ENCODE assay signal across 9 cellular contexts in genomic region chr20:12970372-12970821, GRCh38. TPM values are rescaled to one million over a fixed set of nuclear protein-coding genes. Genes with fewer than 3 reads are reported as not detected.
DNase-seq lines count a peak whose midpoint lies in the region; ATAC-seq, FAIRE-seq and TF ChIP-seq lines count a peak whose summit lies in the region.
"Had no signal": no experiment of that assay in that cellular context is flagged by ENCODE, and none has a peak within 500 bp of the region (broad histone marks: within the 10 kb centered on the region; RNA-seq: fewer than 3 reads in every experiment).

No MANE protein-coding gene starts in this region.

- intact Hi-C loops in body of pancreas (cut with DNase I) = loop anchor here (5.0 kb wide), 1 partner anchor 137 kb away; no protein-coding TSS in a partner anchor
- intact Hi-C loops in HepG2 (cut with micrococcal nuclease; ENCODE audit: unreplicated experiment) = loop anchor here (1.0 to 5.0 kb wide), 5 partner anchors 45 to 576 kb away; no protein-coding TSS in a partner anchor
- intact Hi-C loops in sigmoid colon (cut with DNase I) = loop anchor here (5.0 kb wide), 1 partner anchor 132 kb away; no protein-coding TSS in a partner anchor

- POLR2A ChIA-PET in HepG2 (lab: Yijun Ruan, JAX) = interaction anchor here (1.1 kb wide), 1 partner anchor 292 kb away, joined by 3 read pairs; no protein-coding TSS in a partner anchor

- TF ChIP-seq CTCF in body of pancreas (IDR thresholded peaks at IDR 0.05) = peak in 6 of 7 experiments; percentile 26 to 85 (median 68)
- TF ChIP-seq CTCF in HepG2 (CRISPR knock-in tag; IDR thresholded peaks at IDR 0.05) = peak; percentile 91
- peak in 2 of 4 experiments; percentile 41 to 43 for TF ChIP-seq CTCF in sigmoid colon (IDR thresholded peaks at IDR 0.05)

- H3K9ac ChIP-seq in HepG2 (ENCODE audit: insufficient read depth, low read depth, low read length) = no peak overlapping the region

- H3K4me1 ChIP-seq in body of pancreas (no peaks in the 10 kb centered on the region), HepG2 (ENCODE audit: insufficient read depth, low read length) (peaks cover 30% of the 10 kb centered on the region), sigmoid colon (no peaks in the 10 kb centered on the region)

- H2AFZ ChIP-seq in HepG2 (ENCODE audit: low read length) = no peak overlapping the region

- WGBS in body of pancreas, 2 donors = 27 to 36% methylated on average over 4 of the region's 4 CpGs
- WGBS in HepG2 (ENCODE audit: low lambda C conversion rate) = 56% methylated on average over 4 of the region's 4 CpGs
- WGBS in sigmoid colon, 2 donors = 39 to 54% methylated on average over 4 of the region's 4 CpGs

- TF ChIP-seq RAD21 in HepG2 (CRISPR knock-in tag; IDR thresholded peaks at IDR 0.05) = peak; percentile 95

- CTCF ChIA-PET in HepG2 (lab: Yijun Ruan, JAX; ENCODE audit: low intra/inter-chr PET ratio, low total read pairs) = interaction anchor here (1.4 to 6.2 kb wide), 6 partner anchors 38 to 291 kb away, joined by 4 to 164 read pairs (median 10); partner anchors contain the start of gene SPTLC3

- ATAC-seq in body of pancreas (no peak), HepG2 (peak; percentile 80), HG02840 (IDR thresholded peaks at IDR 0.05; ENCODE audit: low FRiP score, unreplicated experiment) (no peak)

- H3K79me2 ChIP-seq in HepG2 (ENCODE audit: insufficient read depth, low read length) = no peaks in the 10 kb centered on the region

- in situ Hi-C loops in HepG2 (cut with HindIII; ENCODE audit: extremely low pct_ligation_motif_present, low pct_unique_long_range_greater_than_20kb) = loop anchor here (10.0 to 25.0 kb wide), 2 partner anchors 317 to 814 kb away; partner anchors contain the start of genes ESF1 and NDUFAF5

- H3K4me2 ChIP-seq in HepG2 (ENCODE audit: low read depth, low read length) = peak overlapping the region; percentile 14; the same call in 1 of the 2 replicates

- H3K27me3 ChIP-seq in body of pancreas = no peaks in the 10 kb centered on the region
- no peaks in the 10 kb centered on the region for H3K27me3 ChIP-seq in HepG2 (ENCODE audit: control insufficient read depth in 1 of 2, insufficient read depth in 2 of 2, low read length in 2 of 2)
- no peaks in the 10 kb centered on the region for H3K27me3 ChIP-seq in sigmoid colon

- H3K4me3 ChIP-seq in body of pancreas (no peak overlapping the region), HepG2 (replicated peaks in 1 of 3; ENCODE audit: insufficient read depth in 1 of 3, low read depth in 2 of 3, low read length in 3 of 3) (no peak overlapping the region), sigmoid colon (no peak overlapping the region)

- peak; percentile 60 for DNase-seq in ELR (ENCODE audit: low read depth)
- DNase-seq in LoVo (ENCODE audit: low spot score) = peak; percentile 30
- DNase-seq in body of pancreas = peak in 2 of 4 donors; percentile 28 to 35
- DNase-seq in HepG2 (ENCODE audit: low spot score) = peak; percentile 74
- no peak for DNase-seq in KG1 (lab: John Stamatoyannopoulos, UW)
- no peak for DNase-seq in globus pallidus (ENCODE audit: low spot score)
- no peak for DNase-seq in sigmoid colon

- FAIRE-seq in HepG2 (lab: Jason Lieb, UNC) = peak; percentile 58
- FAIRE-seq: islet of Langerhans had no signal

- H3K9me3 ChIP-seq in body of pancreas (no peaks in the 10 kb centered on the region), HepG2 (ENCODE audit: low read length) (peaks cover 23% of the 10 kb centered on the region), sigmoid colon (no peaks in the 10 kb centered on the region)

- H3K27ac ChIP-seq in body of pancreas = no peak overlapping the region
- H3K27ac ChIP-seq in HepG2 (ENCODE audit: extremely low read length, insufficient read depth, low read length) = no peak overlapping the region
- no peak overlapping the region for H3K27ac ChIP-seq in sigmoid colon

- TF ChIP-seq POLR2A in body of pancreas (IDR thresholded peaks at IDR 0.05) = no peak
- no peak for TF ChIP-seq POLR2A in HepG2 (IDR thresholded peaks at IDR 0.05; ENCODE audit: insufficient read depth in 1 of 2, low read depth in 2 of 2, low read length in 2 of 2)
- TF ChIP-seq POLR2A in sigmoid colon (IDR thresholded peaks at IDR 0.05) = no peak

- H4K20me1 ChIP-seq in HepG2 (ENCODE audit: insufficient read depth, low read length) = no peaks in the 10 kb centered on the region

- no TSS peak for BruUV-seq in HepG2 (replicated peaks; lab: Mats Ljungman, UMichigan)

- no peaks in the 10 kb centered on the region for H3K36me3 ChIP-seq in body of pancreas (replicated peaks in 1 of 2; ENCODE audit: insufficient read depth in 1 of 2, low read depth in 2 of 2)
- no peaks in the 10 kb centered on the region for H3K36me3 ChIP-seq in HepG2 (replicated peaks in 1 of 2; ENCODE audit: control insufficient read depth in 1 of 2, insufficient read depth in 2 of 2, low read length in 2 of 2)
- H3K36me3 ChIP-seq in sigmoid colon = no peaks in the 10 kb centered on the region

- no peak for TF ChIP-seq EP300 in HepG2 (IDR thresholded peaks at IDR 0.05; ENCODE audit: low read depth in 2 of 2, low read length in 2 of 2)
- TF ChIP-seq EP300 in HepG2 (CRISPR knock-in tag; IDR thresholded peaks at IDR 0.05; ENCODE audit: borderline replicate concordance) = no peak
- no peak for TF ChIP-seq EP300 in sigmoid colon (IDR thresholded peaks at IDR 0.05)

TF ChIP-seq in HepG2, 621 proteins besides CTCF, POLR2A, EP300 and RAD21 (continues in another document):
- no peak for TF ChIP-seq E2F1 (CRISPR knock-in tag; IDR thresholded peaks at IDR 0.05)
- TF ChIP-seq ZNF160 (CRISPR knock-in tag; IDR thresholded peaks at IDR 0.05) = no peak
- 0 out of 2 replicates have a peak, but pooled peaks have one; percentile 65 for TF ChIP-seq TOE1 (CRISPR knock-in tag; IDR thresholded peaks at IDR 0.05)
- peak; percentile 80 for TF ChIP-seq PHF5A (CRISPR knock-in tag; IDR thresholded peaks at IDR 0.05; ENCODE audit: low read depth, unreplicated experiment)
- TF ChIP-seq ZNF234 (CRISPR knock-in tag; conservative IDR thresholded peaks at IDR 0.05) = no peak
- TF ChIP-seq ZBTB1 (CRISPR knock-in tag; IDR thresholded peaks at IDR 0.05; ENCODE audit: borderline replicate concordance) = no peak
- TF ChIP-seq ZNF883 (CRISPR knock-in tag; IDR thresholded peaks at IDR 0.05; ENCODE audit: not compliant biosample characterization) = peak; percentile 39
- 0 out of 2 replicates have a peak, but pooled peaks have one; percentile 71 for TF ChIP-seq ZFP1 (CRISPR knock-in tag; IDR thresholded peaks at IDR 0.05)
- TF ChIP-seq RFX1 (IDR thresholded peaks at IDR 0.05) = no peak
- TF ChIP-seq, protein P1, sequence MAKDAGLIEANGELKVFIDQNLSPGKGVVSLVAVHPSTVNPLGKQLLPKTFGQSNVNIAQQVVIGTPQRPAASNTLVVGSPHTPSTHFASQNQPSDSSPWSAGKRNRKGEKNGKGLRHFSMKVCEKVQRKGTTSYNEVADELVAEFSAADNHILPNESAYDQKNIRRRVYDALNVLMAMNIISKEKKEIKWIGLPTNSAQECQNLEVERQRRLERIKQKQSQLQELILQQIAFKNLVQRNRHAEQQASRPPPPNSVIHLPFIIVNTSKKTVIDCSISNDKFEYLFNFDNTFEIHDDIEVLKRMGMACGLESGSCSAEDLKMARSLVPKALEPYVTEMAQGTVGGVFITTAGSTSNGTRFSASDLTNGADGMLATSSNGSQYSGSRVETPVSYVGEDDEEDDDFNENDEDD (CRISPR knock-in tag; IDR thresholded peaks at IDR 0.05; ENCODE audit: borderline replicate concordance) = no peak
- 0 out of 2 replicates have a peak, but pooled peaks have one; percentile 13 for TF ChIP-seq SP4 (CRISPR knock-in tag; IDR thresholded peaks at IDR 0.05)
- no peak for TF ChIP-seq ONECUT2 (CRISPR knock-in tag; IDR thresholded peaks at IDR 0.05)
- TF ChIP-seq POGZ (CRISPR knock-in tag; IDR thresholded peaks at IDR 0.05) = peak; percentile 46; the same call in 1 of the 2 replicates
- TF ChIP-seq ELF3 (CRISPR knock-in tag; IDR thresholded peaks at IDR 0.05) = no peak
- TF ChIP-seq ZNF230 (CRISPR knock-in tag; IDR thresholded peaks at IDR 0.05) = peak; percentile 67; the same call in 1 of the 2 replicates

RNA-seq across cellular contexts. Expression of gene SPTLC3, which starts 38.4 kb away (rescaled TPM):
- total RNA-seq in body of pancreas = 10 to 100 TPM in 1 of 2 donors, 1 to 10 TPM in 1; 5.3 to 18.4 TPM
- total RNA-seq in HepG2 (2016; rRNA removed; fragmentation: Illumina TruSeq; extraction: Trizol) = 83.7 and 95.6 TPM in 2 replicates
- total RNA-seq in HepG2 (2016; cell fraction: cytosol; rRNA removed; fragmentation: Illumina TruSeq; extraction: Trizol; ENCODE audit: low read depth) = 5.7 and 7.4 TPM in 2 replicates
- total RNA-seq in HepG2 (2016; cell fraction: insoluble cytoplasmic fraction; rRNA removed; fragmentation: Illumina TruSeq; extraction: Trizol) = 84.1 and 87.4 TPM in 2 replicates
- total RNA-seq in HepG2 (2016; cell fraction: membrane; rRNA removed; fragmentation: Illumina TruSeq; extraction: Trizol) = 27.3 and 28.3 TPM in 2 replicates
- 151 and 157 TPM in 2 replicates for total RNA-seq in HepG2 (2016; cell fraction: nucleus; rRNA removed; fragmentation: Illumina TruSeq; extraction: Trizol)
- polyA plus RNA-seq in HepG2 (2011; rRNA removed) = 13.0 and 20.5 TPM in 2 replicates
- polyA plus RNA-seq in HepG2 (2011; cell fraction: cytosol; rRNA removed) = 8.5 and 11.9 TPM in 2 replicates
- 9.9 and 12.6 TPM in 2 replicates for polyA plus RNA-seq in HepG2 (2011; cell fraction: nucleus; rRNA removed)
- polyA plus RNA-seq in HepG2 (2012) = 18.7 and 45.9 TPM in 2 replicates
- 3.5 and 3.8 TPM in 2 replicates for polyA plus RNA-seq in HepG2 (2016; cell fraction: cytosol; fragmentation: Illumina TruSeq; extraction: Trizol; ENCODE audit: low read depth)
- polyA plus RNA-seq in HepG2 (2016; cell fraction: insoluble cytoplasmic fraction; fragmentation: Illumina TruSeq; extraction: Trizol; ENCODE audit: low read depth) = 37.0 and 39.6 TPM in 2 replicates
- polyA plus RNA-seq in HepG2 (2016; cell fraction: membrane; fragmentation: Illumina TruSeq; extraction: Trizol; ENCODE audit: low read depth) = 8.8 and 10.3 TPM in 2 replicates
- polyA plus RNA-seq in HepG2 (2016; cell fraction: nucleus; fragmentation: Illumina TruSeq; extraction: Trizol; ENCODE audit: insufficient read depth, low read depth) = 45.3 and 58.4 TPM in 2 replicates
- polyA minus RNA-seq in HepG2 (2011; rRNA and poly(A)+ RNA removed; ENCODE audit: low replicate concordance) = 0.09 and 18.0 TPM in 2 replicates
- polyA minus RNA-seq in HepG2 (2011; cell fraction: cytosol; rRNA and poly(A)+ RNA removed) = 14.0 and 19.8 TPM in 2 replicates
- 91.3 and 96.6 TPM in 2 replicates for polyA minus RNA-seq in HepG2 (2011; cell fraction: nucleus; rRNA and poly(A)+ RNA removed)
- 1 to 10 TPM; 4.6 to 8.4 (median 5.4) TPM for total RNA-seq in sigmoid colon
- polyA plus RNA-seq in sigmoid colon = 1 to 10 TPM in 2 of 3 donors, under 1 TPM in 1; 0.92 to 2.0 (median 1.2) TPM

Comparison
In these comparisons a context has a peak if more than half of its experiments do, and no peak if none do; other contexts are left out.
1. DNase-seq: peak in ELR (single experiment), LoVo (single experiment) and HepG2 (single experiment); none in KG1 (single experiment), globus pallidus (single experiment) and sigmoid colon (single experiment).